8 cellular contexts compared by ENCODE assay signal in the genomic region with DNA sequence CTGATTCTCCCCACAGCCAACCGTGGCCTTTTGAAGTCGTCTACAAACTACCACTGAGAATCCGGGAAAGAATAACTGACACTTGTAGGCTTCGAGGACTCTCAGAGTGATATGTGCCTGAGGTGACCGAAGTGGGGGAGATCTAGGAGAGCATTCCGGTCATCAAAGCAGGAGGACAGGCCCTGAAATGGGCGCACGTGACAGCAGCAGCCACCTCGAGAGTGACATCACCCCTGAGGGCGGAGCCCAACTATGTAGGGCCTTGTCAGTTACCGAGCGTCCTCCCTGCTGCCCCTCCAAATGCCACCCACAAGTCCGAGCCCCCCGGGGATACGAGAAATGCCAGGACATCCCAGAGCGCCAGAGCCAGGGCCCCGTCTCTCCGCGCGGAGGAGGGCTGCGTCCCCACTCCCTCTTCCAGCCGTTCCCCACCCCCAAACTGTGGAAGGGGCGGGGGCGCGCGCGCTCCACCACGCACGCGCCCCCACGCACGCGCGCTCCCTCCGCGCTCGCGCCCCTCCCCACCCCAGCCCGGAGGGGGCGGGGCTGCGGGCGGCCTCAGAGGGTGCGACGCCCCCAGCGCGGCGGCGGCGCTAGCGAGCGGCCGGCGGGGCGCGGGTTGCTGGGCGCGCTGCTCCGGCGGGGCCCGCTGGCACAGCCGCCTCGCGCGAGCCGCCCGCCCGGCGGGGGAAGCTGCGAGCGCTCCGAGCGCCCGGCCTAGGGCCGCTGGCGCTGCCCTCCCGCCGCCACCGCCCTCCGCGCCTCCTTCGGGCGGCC.
DNase-seq lines count a peak whose midpoint lies in the region; ATAC-seq and TF ChIP-seq lines count a peak whose summit lies in the region.

A gene (plus strand): TSS at position 587 of the 777 bp plus-strand sequence. CDS start 43,325 bp downstream, outside the sequence.

- peak; percentile 85 for DNase-seq in GM13977 (ENCODE audit: low spot score)
- peak; percentile 71 to 93 for DNase-seq in NCI-H526 (lab: John Stamatoyannopoulos, UW)
- peak; percentile 75 for DNase-seq in activated CD4-positive, alpha-beta T cell treated with anti-CD3 and anti-CD28 coated beads, Interleukin-2, amount 50 U/mL, for 4 hours
- peak; percentile 97 for DNase-seq in left kidney (ENCODE audit: low read depth, low spot score)
- peak; percentile 46 to 55 for DNase-seq in stimulated activated CD4-positive, alpha-beta T cell treated with anti-CD3 and anti-CD28 coated beads, Interleukin-1b, Interleukin-23, amount 100 ng/mL, for 1 hour (ENCODE audit: low read depth in 2 of 2)

- no peaks in the 10 kb centered on the region for H3K9me3 Mint-ChIP-seq in dendritic cell treated with granulocyte-macrophage colony-stimulating factor and Interleukin-4, amounts not matched to agents 40 ng/mL and 50 ng/mL, for 4 days

- ATAC-seq in HG03159 (IDR thresholded peaks at IDR 0.05; ENCODE audit: unreplicated experiment) (peak; percentile 68), HG03469 (IDR thresholded peaks at IDR 0.05; ENCODE audit: unreplicated experiment) (no peak)

- peak within 1 kb of the TSS; percentile 85 for H3K27ac Mint-ChIP-seq in dendritic cell treated with granulocyte-macrophage colony-stimulating factor and Interleukin-4, amounts not matched to agents 40 ng/mL and 50 ng/mL, for 4 days

- intact Hi-C loops in dendritic cell treated with granulocyte-macrophage colony-stimulating factor and Interleukin-4, amounts not matched to agents 40 ng/mL and 50 ng/mL, for 4 days (cut with micrococcal nuclease) = loop anchor here (5.0 kb wide), 1 partner anchor 414 kb away; no protein-coding TSS in a partner anchor

- in situ Hi-C loops in GM13977 (cut with MboI; ENCODE audit: low pct_unique_long_range_greater_than_20kb, low sequenced_read_pairs, unreplicated experiment) = loop anchor here (25.0 kb wide), 1 partner anchor 254 kb away; no protein-coding TSS in a partner anchor

- no peaks in the 10 kb centered on the region for H3K36me3 Mint-ChIP-seq in dendritic cell treated with granulocyte-macrophage colony-stimulating factor and Interleukin-4, amounts not matched to agents 40 ng/mL and 50 ng/mL, for 4 days (ENCODE audit: low read depth)

- H3K27me3 Mint-ChIP-seq in dendritic cell treated with granulocyte-macrophage colony-stimulating factor and Interleukin-4, amounts not matched to agents 40 ng/mL and 50 ng/mL, for 4 days = peaks cover 13% of the 10 kb centered on the region

- peak within 1 kb of the TSS; percentile 82 for H3K4me3 Mint-ChIP-seq in dendritic cell treated with granulocyte-macrophage colony-stimulating factor and Interleukin-4, amounts not matched to agents 40 ng/mL and 50 ng/mL, for 4 days

- H3K4me1 Mint-ChIP-seq in dendritic cell treated with granulocyte-macrophage colony-stimulating factor and Interleukin-4, amounts not matched to agents 40 ng/mL and 50 ng/mL, for 4 days (ENCODE audit: low read depth) = peaks cover 22% of the 10 kb centered on the region

- TF ChIP-seq CTCF in GM13977 (IDR thresholded peaks at IDR 0.05; ENCODE audit: extremely low read depth, insufficient read depth, missing control alignments) = no peak
